ENCODE assay signal across 20 cellular contexts in the genomic region with DNA sequence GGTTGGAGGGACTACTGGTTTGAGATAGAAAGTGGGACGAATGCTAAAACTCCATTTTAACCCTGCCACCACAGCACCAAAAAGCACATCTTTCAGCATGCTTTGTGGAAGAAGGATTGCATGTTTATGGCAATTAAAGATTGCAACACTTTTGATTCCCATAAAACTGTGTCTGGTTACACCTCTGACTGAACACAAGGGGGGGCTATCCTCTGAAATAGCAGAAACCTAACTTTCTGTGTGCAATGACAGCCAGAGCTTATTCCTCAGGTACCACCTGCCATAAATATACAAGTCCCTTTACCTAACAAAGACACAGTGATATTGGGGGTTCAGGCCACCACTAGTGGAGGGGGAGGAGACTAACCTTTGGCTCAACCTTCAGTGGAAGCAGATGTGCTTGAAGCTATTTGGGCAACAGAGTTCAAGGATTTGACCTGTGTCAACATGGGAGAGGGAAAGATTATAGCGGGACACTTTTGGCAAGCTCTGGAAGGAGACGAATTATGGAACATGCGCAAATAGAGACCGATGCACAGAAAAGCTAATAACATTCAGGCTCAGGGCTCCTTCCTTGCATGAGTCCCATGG. TPM values are rescaled to one million over a fixed set of nuclear protein-coding genes. Genes with fewer than 3 reads are reported as not detected.
DNase-seq lines count a peak whose midpoint lies in the region; ATAC-seq, FAIRE-seq and TF ChIP-seq lines count a peak whose summit lies in the region.
"Had no signal": no experiment of that assay in that cellular context is flagged by ENCODE, and none has a peak within 500 bp of the region (broad histone marks: within the 10 kb centered on the region; RNA-seq: fewer than 3 reads in every experiment).

No MANE protein-coding gene starts in this region.

- intact Hi-C loops in Right ventricle myocardium inferior (cut with DNase I), result no loop called here

- 16% methylated on average over 5 of the region's 5 CpGs for WGBS in SK-N-SH (ENCODE audit: low lambda C conversion rate)
- 72% methylated on average over 5 of the region's 5 CpGs; no CpG with 5 or more reads in 1 of the 2 experiments for WGBS in H1 (ENCODE audit: extremely low coverage in 1 of 2, insufficient coverage in 1 of 2, insufficient read length in 1 of 2, insufficient replicate concordance in 2 of 2, low coverage in 1 of 2, low lambda C conversion rate in 2 of 2, missing lambda C conversion rate in 1 of 2), 2 experiments

- H3K79me1 ChIP-seq in H1 (ENCODE audit: low read depth, low read length), result no peaks in the 10 kb centered on the region

- H3K18ac ChIP-seq in H1 (ENCODE audit: extremely low read depth, low read length), result no peak overlapping the region

- TF ChIP-seq CTCF in SK-N-SH (IDR thresholded peaks at IDR 0.05) (peak; percentile 42), NB4 (IDR thresholded peaks at IDR 0.05; ENCODE audit: low read depth, low read length) (peak; percentile 25), H1 (IDR thresholded peaks at IDR 0.05; ENCODE audit: control extremely low read depth in 1 of 3, insufficient read depth in 1 of 3, low read depth in 1 of 3, low read length in 3 of 3) (peak in 2 of 3 experiments; percentile 27 to 51; a peak in 2 of 4 replicates), neural progenitor cell (IDR thresholded peaks at IDR 0.05) (peak; percentile 51)

- H3K9ac ChIP-seq in SK-N-SH (no peak overlapping the region), H1 (replicated peaks in 1 of 4; ENCODE audit: extremely low read depth in 1 of 4, low read depth in 3 of 4, low read length in 3 of 4) (no peak overlapping the region), neural progenitor cell (no peak overlapping the region)

- H4K91ac ChIP-seq in H1 (replicated peaks; ENCODE audit: insufficient read length, low read length), result no peak overlapping the region

- H2BK15ac ChIP-seq in H1 (ENCODE audit: low read length), result no peak overlapping the region

- H3K79me2 ChIP-seq in SK-N-SH (ENCODE audit: insufficient read depth) (no peaks in the 10 kb centered on the region), H1 (ENCODE audit: control insufficient read depth in 1 of 2, insufficient read depth in 2 of 2, low read length in 2 of 2) (no peaks in the 10 kb centered on the region), neural progenitor cell (ENCODE audit: low read depth) (no peaks in the 10 kb centered on the region)

- H2BK12ac ChIP-seq in H1 (ENCODE audit: low read depth, low read length), result no peak overlapping the region

- no peaks in the 10 kb centered on the region for H3K27me3 Mint-ChIP-seq in neural progenitor cell (ENCODE audit: insufficient read depth, low read depth)
- H3K27me3 Mint-ChIP-seq: activated naive CD8-positive, alpha-beta T cell treated with anti-CD3 and anti-CD28 coated beads, Interleukin-2, amount 10 ng/mL, durations not matched to agents 7 days and 5 days had no signal

- TF ChIP-seq RAD21 in SK-N-SH (IDR thresholded peaks at IDR 0.05; ENCODE audit: low read length) (no peak), H1 (IDR thresholded peaks at IDR 0.05 in 1 of 2, conservative IDR thresholded peaks at IDR 0.05 in 1 of 2; ENCODE audit: low read depth in 2 of 2, low read length in 2 of 2) (peak; percentile 17 to 26; a peak in 3 of 4 replicates)

- no peak overlapping the region for H2BK20ac ChIP-seq in H1 (ENCODE audit: low read length)

- no peak overlapping the region for H3K27ac Mint-ChIP-seq in neural progenitor cell
- H3K27ac Mint-ChIP-seq: activated CD4-positive, alpha-beta memory T cell treated with anti-CD3 and anti-CD28 coated beads, Interleukin-2, amount 10 ng/mL, durations not matched to agents 7 days and 5 days; activated naive CD8-positive, alpha-beta T cell treated with anti-CD3 and anti-CD28 coated beads, Interleukin-2, amount 10 ng/mL, durations not matched to agents 7 days and 5 days; activated T-cell treated with anti-CD3 and anti-CD28 coated beads, Interleukin-2, amount 50 U/mL, for 72 hours had no signal

- no peaks in the 10 kb centered on the region for H3K9me2 ChIP-seq in SK-N-SH

- H3K4me3 ChIP-seq in SK-N-SH (ENCODE audit: low read depth in 2 of 2, low read length in 1 of 2) (no peak overlapping the region; a peak in 1 of 4 replicates), NB4 (ENCODE audit: low read depth, low read length) (no peak overlapping the region), H1 (ENCODE audit: extremely low read depth in 1 of 4, insufficient read depth in 2 of 4, low read depth in 3 of 4, low read length in 4 of 4) (no peak overlapping the region), neural progenitor cell (no peak overlapping the region)
- H3K4me3 ChIP-seq: sigmoid colon had no signal

- H3K14ac ChIP-seq in H1 (ENCODE audit: insufficient read length), result no peak overlapping the region

- no peaks in the 10 kb centered on the region for H3K4me1 ChIP-seq in SK-N-SH (ENCODE audit: control insufficient read depth in 1 of 2, insufficient read depth in 2 of 2, low read depth in 1 of 2, low read length in 1 of 2)
- H3K4me1 ChIP-seq in H1 (replicated peaks in 1 of 4; ENCODE audit: control insufficient read depth in 3 of 4, insufficient read depth in 4 of 4, low read length in 3 of 4), result no peaks in the 10 kb centered on the region
- H3K4me1 ChIP-seq in neural progenitor cell, result no peaks in the 10 kb centered on the region
- H3K4me1 ChIP-seq: sigmoid colon had no signal

- POLR2A ChIA-PET in SK-N-SH (lab: Yijun Ruan, JAX), result no interaction called here
- POLR2A ChIA-PET in H1 (lab: Charles Lee; ENCODE audit: partially characterized antibody), result no interaction called here

- H3K4me2 ChIP-seq in SK-N-SH, result no peak overlapping the region
- no peak overlapping the region for H3K4me2 ChIP-seq in H1 (ENCODE audit: insufficient read depth in 1 of 2, low read depth in 2 of 2, low read length in 2 of 2)
- H3K4me2 ChIP-seq in neural progenitor cell, result no peak overlapping the region

- H3K23ac ChIP-seq in H1 (ENCODE audit: insufficient read length), result no peak overlapping the region

- H2BK120ac ChIP-seq in H1 (replicated peaks; ENCODE audit: low read depth, low read length), result no peak overlapping the region

- no peak overlapping the region for H4K5ac ChIP-seq in H1 (ENCODE audit: insufficient read length, low read depth, low read length)

- H4K20me1 ChIP-seq in SK-N-SH (ENCODE audit: insufficient read depth), result no peaks in the 10 kb centered on the region
- H4K20me1 ChIP-seq in H1 (replicated peaks in 1 of 2; ENCODE audit: control insufficient read depth in 1 of 2, insufficient read depth in 2 of 2, low read length in 2 of 2), result no peaks in the 10 kb centered on the region
- H4K20me1 ChIP-seq in neural progenitor cell (ENCODE audit: low read depth), result no peaks in the 10 kb centered on the region

- no peaks in the 10 kb centered on the region for H3F3A ChIP-seq in SK-N-SH (replicated peaks; ENCODE audit: insufficient read depth)
- H3F3A ChIP-seq in neural progenitor cell (ENCODE audit: low read depth), result no peaks in the 10 kb centered on the region

- no peaks in the 10 kb centered on the region for H3K23me2 ChIP-seq in H1 (ENCODE audit: low read depth, low read length)

- no peaks in the 10 kb centered on the region for H3K9me3 ChIP-seq in SK-N-SH
- peaks cover 2 to 20% of the 10 kb centered on the region in 2 experiments; a peak in 2 of 4 replicates for H3K9me3 ChIP-seq in H1 (ENCODE audit: insufficient read depth in 2 of 2, low read depth in 1 of 2, low read length in 1 of 2)
- no peaks in the 10 kb centered on the region for H3K9me3 ChIP-seq in neural progenitor cell (ENCODE audit: low read depth)
- H3K9me3 ChIP-seq: sigmoid colon had no signal

- H4K8ac ChIP-seq in H1 (ENCODE audit: extremely low read depth, insufficient read depth, low read length), result no peak overlapping the region

- TF ChIP-seq EP300 in SK-N-SH (IDR thresholded peaks at IDR 0.05; ENCODE audit: borderline replicate concordance in 1 of 2, low read depth in 1 of 2, low read length in 1 of 2) (no peak), H1 (IDR thresholded peaks at IDR 0.05; ENCODE audit: borderline replicate concordance in 1 of 2, low read depth in 2 of 2, low read length in 2 of 2) (no peak)

- H3K36me3 ChIP-seq in SK-N-SH (replicated peaks in 1 of 2; ENCODE audit: control insufficient read depth in 1 of 2, insufficient read depth in 2 of 2, low read length in 1 of 2), result no peaks in the 10 kb centered on the region
- H3K36me3 ChIP-seq in H1 (ENCODE audit: control insufficient read depth in 2 of 4, insufficient read depth in 4 of 4, low read length in 3 of 4), result no peaks in the 10 kb centered on the region
- no peaks in the 10 kb centered on the region for H3K36me3 ChIP-seq in neural progenitor cell
- H3K36me3 ChIP-seq: sigmoid colon had no signal

- TF ChIP-seq POLR2A in NB4 (IDR thresholded peaks at IDR 0.05; ENCODE audit: extremely low read depth, insufficient read length) (no peak), H1 (IDR thresholded peaks at IDR 0.05; ENCODE audit: control extremely low read depth in 1 of 2, low read depth in 2 of 2, low read length in 2 of 2) (no peak)

- H3K27me3 ChIP-seq in SK-N-SH (ENCODE audit: insufficient read depth) (no peaks in the 10 kb centered on the region; the same call in 1 of the 2 replicates), H1 (replicated peaks in 1 of 4; ENCODE audit: control insufficient read depth in 3 of 4, extremely low read depth in 1 of 4, insufficient read depth in 3 of 4, low read length in 3 of 4) (no peaks in the 10 kb centered on the region), neural progenitor cell (no peaks in the 10 kb centered on the region)
- H3K27me3 ChIP-seq: sigmoid colon had no signal

- DNase-seq in SK-N-SH, result peak; percentile 11
- peak; percentile 23 for DNase-seq in NB4 (ENCODE audit: low read depth)
- DNase-seq in H1 (ENCODE audit: low read depth in 1 of 2, low spot score in 2 of 2), result no peak
- DNase-seq in neural progenitor cell (ENCODE audit: low spot score), result no peak
- DNase-seq in Right ventricle myocardium inferior (ENCODE audit: missing footprints), result no peak
- DNase-seq: activated CD4-positive, alpha-beta memory T cell treated with anti-CD3 and anti-CD28 coated beads, Interleukin-2, amount 10 ng/mL, durations not matched to agents 7 days and 5 days; activated naive CD8-positive, alpha-beta T cell treated with anti-CD3 and anti-CD28 coated beads, Interleukin-2, amount 10 ng/mL, durations not matched to agents 7 days and 5 days; activated T-cell treated with anti-CD3 and anti-CD28 coated beads, Interleukin-2, amount 50 U/mL, for 72 hours; effector CD4-positive, alpha-beta T cell; hypothalamus; KBM-7; NCI-H187; NCI-H510A; sigmoid colon; SW 1271 had no signal

- H2AK5ac ChIP-seq in H1 (ENCODE audit: low read depth, low read length), result no peak overlapping the region

- ATAC-seq in SK-N-SH treated with all-trans-retinoic acid at 6 μM for 48 hours (no peak), HG02840 (IDR thresholded peaks at IDR 0.05; ENCODE audit: low FRiP score, unreplicated experiment) (no peak), Right ventricle myocardium inferior (no peak), GM19455 (IDR thresholded peaks at IDR 0.05; ENCODE audit: unreplicated experiment) (no peak)
- ATAC-seq: activated T-cell treated with anti-CD3 and anti-CD28 coated beads, Interleukin-2, amount 50 U/mL, for 72 hours had no signal

- H3K27ac ChIP-seq in SK-N-SH (ENCODE audit: low read depth in 2 of 2, low read length in 1 of 2), result no peak overlapping the region
- no peak overlapping the region for H3K27ac ChIP-seq in H1 (ENCODE audit: low read depth, low read length)
- H3K27ac ChIP-seq in neural progenitor cell, result no peak overlapping the region
- H3K27ac ChIP-seq: sigmoid colon had no signal

- H2AFZ ChIP-seq in SK-N-SH (ENCODE audit: low read depth), result no peak overlapping the region
- no peak overlapping the region for H2AFZ ChIP-seq in H1 (ENCODE audit: low read length)
- no peak overlapping the region for H2AFZ ChIP-seq in neural progenitor cell (replicated peaks)

- CTCF ChIA-PET in SK-N-SH (lab: Yijun Ruan, JAX), result no interaction called here
- CTCF ChIA-PET in H1 (lab: Charles Lee; ENCODE audit: partially characterized antibody), result interaction anchor here (0.6 to 0.9 kb wide), 4 partner anchors 41 to 496 kb away, joined by 3 to 4 read pairs (median 4); no protein-coding TSS in a partner anchor

- no peak overlapping the region for H3K4me3 Mint-ChIP-seq in neural progenitor cell
- H3K4me3 Mint-ChIP-seq: activated CD4-positive, alpha-beta memory T cell treated with anti-CD3 and anti-CD28 coated beads, Interleukin-2, amount 10 ng/mL, durations not matched to agents 7 days and 5 days; activated naive CD8-positive, alpha-beta T cell treated with anti-CD3 and anti-CD28 coated beads, Interleukin-2, amount 10 ng/mL, durations not matched to agents 7 days and 5 days; activated T-cell treated with anti-CD3 and anti-CD28 coated beads, Interleukin-2, amount 50 U/mL, for 72 hours had no signal

- H3K4ac ChIP-seq in H1 (replicated peaks; ENCODE audit: insufficient read length, low read depth, low read length), result no peak overlapping the region

- H3K56ac ChIP-seq in H1 (replicated peaks; ENCODE audit: insufficient read length, low read depth, low read length), result no peak overlapping the region

- no peak overlapping the region for H2BK5ac ChIP-seq in H1 (ENCODE audit: low read depth, low read length)

- no peak for FAIRE-seq in H1 (lab: Jason Lieb, UNC)
- FAIRE-seq: G401.6 had no signal

- no peaks in the 10 kb centered on the region for H3K36me3 Mint-ChIP-seq in neural progenitor cell
- H3K36me3 Mint-ChIP-seq: activated naive CD8-positive, alpha-beta T cell treated with anti-CD3 and anti-CD28 coated beads, Interleukin-2, amount 10 ng/mL, durations not matched to agents 7 days and 5 days had no signal

- no peaks in the 10 kb centered on the region for H3K4me1 Mint-ChIP-seq in neural progenitor cell
- H3K4me1 Mint-ChIP-seq: activated CD4-positive, alpha-beta memory T cell treated with anti-CD3 and anti-CD28 coated beads, Interleukin-2, amount 10 ng/mL, durations not matched to agents 7 days and 5 days; activated naive CD8-positive, alpha-beta T cell treated with anti-CD3 and anti-CD28 coated beads, Interleukin-2, amount 10 ng/mL, durations not matched to agents 7 days and 5 days had no signal

- peaks cover 6% of the 10 kb centered on the region for H3K9me3 Mint-ChIP-seq in neural progenitor cell
- H3K9me3 Mint-ChIP-seq: activated CD4-positive, alpha-beta memory T cell treated with anti-CD3 and anti-CD28 coated beads, Interleukin-2, amount 10 ng/mL, durations not matched to agents 7 days and 5 days had no signal

RNA-seq across cellular contexts. Expression of a gene that starts 9.6 kb away (rescaled TPM):
- not detected in 2 replicates for polyA plus RNA-seq in SK-N-SH (2012; rRNA removed)
- not detected in 2 replicates for polyA plus RNA-seq in SK-N-SH (2012; cell fraction: cytosol; rRNA removed)
- polyA plus RNA-seq in SK-N-SH (2012; cell fraction: nucleus; rRNA removed), result not detected in 2 replicates
- total RNA-seq in H1 (2021; fragmentation: NEBNext Ultra II Directional; extraction: Animal tissue kit (Norgen Biotek cat#: 25700)), result not detected in 2 replicates
- not detected in 2 replicates for polyA plus RNA-seq in H1 (2011; rRNA removed)
- not detected for polyA plus RNA-seq in H1 (2011; cell fraction: cytosol; rRNA removed)
- polyA plus RNA-seq in H1 (2011; cell fraction: nucleus; rRNA removed), result not detected
- polyA plus RNA-seq in H1 (2012, experiment 1 of 2), result not detected in 4 replicates
- polyA plus RNA-seq in H1 (2012, experiment 2 of 2), result not detected
- polyA plus RNA-seq in H1 (2013, experiment 1 of 2), result not detected
- not detected for polyA plus RNA-seq in H1 (2013, experiment 2 of 2)
- not detected in 2 replicates for polyA minus RNA-seq in H1 (2011; rRNA and poly(A)+ RNA removed)
- polyA minus RNA-seq in H1 (2011; cell fraction: cytosol; rRNA and poly(A)+ RNA removed), result not detected
- polyA minus RNA-seq in H1 (2011; cell fraction: nucleus; rRNA and poly(A)+ RNA removed), result not detected
- total RNA-seq in neural progenitor cell (ENCODE audit: low replicate concordance), result 0.03 TPM in 1 of 2 replicates, not detected in the other
- not detected for total RNA-seq in Right ventricle myocardium inferior
- total RNA-seq: osteocyte, sigmoid colon had no signal

RNA-seq across cellular contexts. Expression of a gene that starts 28.4 kb away (rescaled TPM):
- polyA plus RNA-seq in SK-N-SH (2012; rRNA removed), result not detected in 2 replicates
- polyA plus RNA-seq in SK-N-SH (2012; cell fraction: cytosol; rRNA removed), result not detected in 2 replicates
- polyA plus RNA-seq in SK-N-SH (2012; cell fraction: nucleus; rRNA removed), result not detected in 2 replicates
- total RNA-seq in H1 (2021; fragmentation: NEBNext Ultra II Directional; extraction: Animal tissue kit (Norgen Biotek cat#: 25700)), result 0.19 and 0.39 TPM in 2 replicates
- polyA plus RNA-seq in H1 (2011; rRNA removed), result 0.08 TPM in 1 of 2 replicates, not detected in the other
- not detected for polyA plus RNA-seq in H1 (2011; cell fraction: cytosol; rRNA removed)
- polyA plus RNA-seq in H1 (2011; cell fraction: nucleus; rRNA removed), result 0.43 TPM
- not detected in 4 replicates for polyA plus RNA-seq in H1 (2012, experiment 1 of 2)
- not detected for polyA plus RNA-seq in H1 (2012, experiment 2 of 2)
- polyA plus RNA-seq in H1 (2013, experiment 1 of 2), result not detected
- polyA plus RNA-seq in H1 (2013, experiment 2 of 2), result not detected
- 0.25 TPM in 1 of 2 replicates, not detected in the other for polyA minus RNA-seq in H1 (2011; rRNA and poly(A)+ RNA removed)
- polyA minus RNA-seq in H1 (2011; cell fraction: cytosol; rRNA and poly(A)+ RNA removed), result not detected
- 1.00 TPM for polyA minus RNA-seq in H1 (2011; cell fraction: nucleus; rRNA and poly(A)+ RNA removed)
- not detected in 2 replicates for total RNA-seq in neural progenitor cell (ENCODE audit: low replicate concordance)
- total RNA-seq in Right ventricle myocardium inferior, result not detected
- total RNA-seq: activated CD4-positive, alpha-beta memory T cell treated with anti-CD3 and anti-CD28 coated beads, Interleukin-2, amount 10 ng/mL, durations not matched to agents 7 days and 5 days; activated naive CD8-positive, alpha-beta T cell treated with anti-CD3 and anti-CD28 coated beads, Interleukin-2, amount 10 ng/mL, durations not matched to agents 7 days and 5 days; activated T-cell treated with anti-CD3 and anti-CD28 coated beads, Interleukin-2, amount 50 U/mL, for 72 hours; osteocyte; sigmoid colon had no signal

Comparison
In these comparisons a context has a peak if more than half of its experiments do, and no peak if none do; other contexts are left out.
1. DNase-seq: peak in SK-N-SH (single experiment) and NB4 (single experiment); none in H1 (0 of 2), neural progenitor cell (single experiment) and Right ventricle myocardium inferior (single experiment).
2. Peak in every context shown above with its lines, with median percentiles within 50 percentile points of each other: CTCF ChIP-seq.